Comparison of ENCODE assay signal across 8 cellular contexts in genomic region chr5:18281947-18282557, GRCh38.
DNase-seq lines count a peak whose midpoint lies in the region; ATAC-seq and TF ChIP-seq lines count a peak whose summit lies in the region.

No MANE protein-coding gene starts in this region.

- no peaks in the 10 kb centered on the region for H3K36me3 ChIP-seq in tibial artery

- H3K4me1 ChIP-seq in tibial artery: no peaks in the 10 kb centered on the region

- H3K4me3 ChIP-seq in fibroblast of villous mesenchyme (ENCODE audit: low read depth, low read length) (no peak overlapping the region), tibial artery (no peak overlapping the region)

- H3K27ac ChIP-seq in tibial artery: no peak overlapping the region

- H3K9me3 ChIP-seq in tibial artery: no peaks in the 10 kb centered on the region

- ATAC-seq in HG03565 (IDR thresholded peaks at IDR 0.05; ENCODE audit: unreplicated experiment): no peak
- no peak for ATAC-seq in HG03159 (IDR thresholded peaks at IDR 0.05; ENCODE audit: unreplicated experiment)

- TF ChIP-seq CTCF in fibroblast of villous mesenchyme (IDR thresholded peaks at IDR 0.05; ENCODE audit: insufficient read depth, low read depth, low read length) (peak; percentile 58), tibial artery (IDR thresholded peaks at IDR 0.05) (peak; percentile 18 to 35)

- DNase-seq in COR-L47 (lab: John Stamatoyannopoulos, UW): peak; percentile 47
- DNase-seq in LoVo (ENCODE audit: low spot score): peak; percentile 31
- DNase-seq in RPMI7951 (ENCODE audit: low read depth): peak; percentile 44
- DNase-seq in fibroblast of villous mesenchyme (ENCODE audit: low read depth): peak; percentile 66
- no peak for DNase-seq in tibial artery
- no peak for DNase-seq in islet precursor cell

- intact Hi-C loops in tibial artery (cut with DNase I; ENCODE audit: low total_unique reads): loop anchor here (10.0 kb wide), 1 partner anchor 1067 kb away; the partner anchor contains the start of gene BASP1

- H3K27me3 ChIP-seq in tibial artery: no peaks in the 10 kb centered on the region

Comparison
In these comparisons a context has a peak if more than half of its experiments do, and no peak if none do; other contexts are left out.
1. DNase-seq: peak in COR-L47 (single experiment), LoVo (single experiment), RPMI7951 (single experiment) and fibroblast of villous mesenchyme (single experiment); none in tibial artery (0 of 2) and islet precursor cell (single experiment).